1 cellular context compared by ENCODE assay signal in genomic region chr1:29235955-29236742, GRCh38.
TF ChIP-seq lines count a peak whose summit lies in the region.

TSS of gene PTPRU (plus strand) at chr1:29236522. CDS start at chr1:29236645, 123 bp downstream.

TF ChIP-seq in K562, 482 proteins besides CTCF, POLR2A, EP300 and RAD21 (continued from another document):
- TF ChIP-seq UBTF (IDR thresholded peaks at IDR 0.05; ENCODE audit: borderline replicate concordance in 1 of 2, low read depth in 2 of 2, low read length in 2 of 2), result peak; percentile 25 to 87; a peak in 2 of 4 replicates
- no peak for TF ChIP-seq TFAM (CRISPR knock-in tag; conservative IDR thresholded peaks at IDR 0.05)
- no peak for TF ChIP-seq GABPA (tag; conservative IDR thresholded peaks at IDR 0.05; ENCODE audit: low read depth)
- TF ChIP-seq HDAC8 (tag; IDR thresholded peaks at IDR 0.05), result no peak
- peak; percentile 19; the same call in 1 of the 2 replicates for TF ChIP-seq THAP12 (CRISPR knock-in tag; IDR thresholded peaks at IDR 0.05)
- TF ChIP-seq DEAF1 (CRISPR knock-in tag; IDR thresholded peaks at IDR 0.05), result peak; percentile 53; the same call in 1 of the 2 replicates
- TF ChIP-seq NFE2L1 (tag; IDR thresholded peaks at IDR 0.05; ENCODE audit: borderline replicate concordance, low read depth), result no peak
- TF ChIP-seq ZNF79 (CRISPR knock-in tag; IDR thresholded peaks at IDR 0.05; ENCODE audit: low read depth), result no peak
- peak; percentile 94 for TF ChIP-seq ATF7 (IDR thresholded peaks at IDR 0.05)
- peak; percentile 43; the same call in 1 of the 2 replicates for TF ChIP-seq ZBTB7A (IDR thresholded peaks at IDR 0.05; ENCODE audit: borderline replicate concordance, control insufficient read depth, low read depth, low read length)
- TF ChIP-seq MAX (CRISPR knock-in tag; IDR thresholded peaks at IDR 0.05), result peak; percentile 37; the same call in 1 of the 2 replicates
- TF ChIP-seq ARHGAP35 (IDR thresholded peaks at IDR 0.05; ENCODE audit: partially characterized antibody), result no peak
- TF ChIP-seq POLR2G (IDR thresholded peaks at IDR 0.05; ENCODE audit: low read depth, low read length), result peak; percentile 47
- no peak for TF ChIP-seq ZNF134 (CRISPR knock-in tag; conservative IDR thresholded peaks at IDR 0.05)
- no peak for TF ChIP-seq ZBTB40 (IDR thresholded peaks at IDR 0.05)
- no peak for TF ChIP-seq ZBTB40 (CRISPR knock-in tag; IDR thresholded peaks at IDR 0.05)
- TF ChIP-seq NONO (IDR thresholded peaks at IDR 0.05; ENCODE audit: low read depth in 2 of 2, low read length in 1 of 2), result peak in 1 of 2 experiments; percentile 95; a peak in 2 of 4 replicates
